ENCODE assay signal across 8 cellular contexts in genomic region chr16:30894540-30895368, GRCh38. TPM values are rescaled to one million over a fixed set of nuclear protein-coding genes. Genes with fewer than 3 reads are reported as not detected.
DNase-seq lines count a peak whose midpoint lies in the region; ATAC-seq lines count a peak whose summit lies in the region.

No MANE protein-coding gene starts in this region.

- peak; percentile 68 for DNase-seq in DMS 273 (lab: John Stamatoyannopoulos, UW; ENCODE audit: unreplicated experiment)
- DNase-seq in DMS 273 treated with DMSO at 0.1 percent for 48 hours (lab: John Stamatoyannopoulos, UW), result no peak
- no peak for DNase-seq in stimulated activated naive CD8-positive, alpha-beta T cell treated with anti-CD3 and anti-CD28 coated beads, Interleukin-15, amount 100 ng/mL, for 72 hours

- H3K4me1 Mint-ChIP-seq in activated T-helper 17 cell treated with anti-CD3 and anti-CD28 coated beads, Interleukin-2, amount 50 U/mL, for 72 hours, result peaks cover 18% of the 10 kb centered on the region
- peaks cover 51% of the 10 kb centered on the region for H3K4me1 Mint-ChIP-seq in stimulated activated naive CD8-positive, alpha-beta T cell treated with anti-CD3 and anti-CD28 coated beads, Interleukin-15, amount 100 ng/mL, for 72 hours

- peaks cover 6% of the 10 kb centered on the region for H3K4me1 ChIP-seq in iPS-15b (ENCODE audit: control insufficient read depth, insufficient read depth, low read length)

- peak overlapping the region; percentile 46 for H3K27ac Mint-ChIP-seq in activated T-helper 17 cell treated with anti-CD3 and anti-CD28 coated beads, Interleukin-2, amount 50 U/mL, for 72 hours
- peak overlapping the region in 1 of 2 donors; percentile 20 for H3K27ac Mint-ChIP-seq in stimulated activated naive CD8-positive, alpha-beta T cell treated with anti-CD3 and anti-CD28 coated beads, Interleukin-15, amount 100 ng/mL, for 72 hours

- H3K4me3 ChIP-seq in iPS-15b (ENCODE audit: low read depth, low read length), result peak overlapping the region; percentile 67

- H3K36me3 ChIP-seq in iPS-15b (ENCODE audit: control insufficient read depth, insufficient read depth, low read length), result no peaks in the 10 kb centered on the region

- peaks cover 18% of the 10 kb centered on the region for H3K27me3 ChIP-seq in iPS-15b (ENCODE audit: control insufficient read depth, insufficient read depth, low read length)

- H3K27me3 Mint-ChIP-seq in activated T-helper 17 cell treated with anti-CD3 and anti-CD28 coated beads, Interleukin-2, amount 50 U/mL, for 72 hours, result no peaks in the 10 kb centered on the region
- no peaks in the 10 kb centered on the region for H3K27me3 Mint-ChIP-seq in stimulated activated naive CD8-positive, alpha-beta T cell treated with anti-CD3 and anti-CD28 coated beads, Interleukin-15, amount 100 ng/mL, for 72 hours

- no peaks in the 10 kb centered on the region for H3K9me3 ChIP-seq in iPS-15b (ENCODE audit: control insufficient read depth, insufficient read depth, low read length)

- H3K4me3 Mint-ChIP-seq in activated T-helper 17 cell treated with anti-CD3 and anti-CD28 coated beads, Interleukin-2, amount 50 U/mL, for 72 hours, result peak overlapping the region; percentile 74
- peak overlapping the region; percentile 70 to 79 for H3K4me3 Mint-ChIP-seq in stimulated activated naive CD8-positive, alpha-beta T cell treated with anti-CD3 and anti-CD28 coated beads, Interleukin-15, amount 100 ng/mL, for 72 hours

- H3K9me3 Mint-ChIP-seq in activated T-helper 17 cell treated with anti-CD3 and anti-CD28 coated beads, Interleukin-2, amount 50 U/mL, for 72 hours, result no peaks in the 10 kb centered on the region
- no peaks in the 10 kb centered on the region for H3K9me3 Mint-ChIP-seq in stimulated activated naive CD8-positive, alpha-beta T cell treated with anti-CD3 and anti-CD28 coated beads, Interleukin-15, amount 100 ng/mL, for 72 hours

- H3K9ac ChIP-seq in iPS-15b (ENCODE audit: low read depth, low read length), result no peak overlapping the region

- ATAC-seq in activated T-helper 17 cell treated with anti-CD3 and anti-CD28 coated beads, Interleukin-2, amount 50 U/mL, for 72 hours (replicated peaks), result no peak
- no peak for ATAC-seq in stimulated activated naive CD8-positive, alpha-beta T cell treated with anti-CD3 and anti-CD28 coated beads, Interleukin-15, amount 100 ng/mL, for 72 hours
- ATAC-seq in HG02870 (IDR thresholded peaks at IDR 0.05; ENCODE audit: unreplicated experiment), result no peak
- no peak for ATAC-seq in GM19328 (IDR thresholded peaks at IDR 0.05; ENCODE audit: unreplicated experiment)
- ATAC-seq in GM21619 (IDR thresholded peaks at IDR 0.05; ENCODE audit: unreplicated experiment), result no peak

- H3K36me3 Mint-ChIP-seq in activated T-helper 17 cell treated with anti-CD3 and anti-CD28 coated beads, Interleukin-2, amount 50 U/mL, for 72 hours (ENCODE audit: low read depth), result peaks cover 34% of the 10 kb centered on the region

RNA-seq across cellular contexts. Expression of gene BCL7C, which starts 0.9 kb away (rescaled TPM):
- 10 to 100 TPM; 34.1 to 39.3 TPM for total RNA-seq in activated T-helper 17 cell treated with anti-CD3 and anti-CD28 coated beads, Interleukin-2, amount 50 U/mL, for 72 hours

RNA-seq across cellular contexts. Expression of gene CTF1, which starts 1.7 kb away (rescaled TPM):
- under 1 TPM; 0.15 to 0.26 TPM for total RNA-seq in activated T-helper 17 cell treated with anti-CD3 and anti-CD28 coated beads, Interleukin-2, amount 50 U/mL, for 72 hours

RNA-seq across cellular contexts. Expression of gene FBXL19, which starts 28.6 kb away (rescaled TPM):
- total RNA-seq in activated T-helper 17 cell treated with anti-CD3 and anti-CD28 coated beads, Interleukin-2, amount 50 U/mL, for 72 hours, result 10 to 100 TPM; 32.2 to 40.7 TPM

RNA-seq across cellular contexts. Expression of gene ORAI3, which starts 54.1 kb away (rescaled TPM):
- total RNA-seq in activated T-helper 17 cell treated with anti-CD3 and anti-CD28 coated beads, Interleukin-2, amount 50 U/mL, for 72 hours, result 10 to 100 TPM; 12.4 to 25.8 TPM
